In the genomic region with DNA sequence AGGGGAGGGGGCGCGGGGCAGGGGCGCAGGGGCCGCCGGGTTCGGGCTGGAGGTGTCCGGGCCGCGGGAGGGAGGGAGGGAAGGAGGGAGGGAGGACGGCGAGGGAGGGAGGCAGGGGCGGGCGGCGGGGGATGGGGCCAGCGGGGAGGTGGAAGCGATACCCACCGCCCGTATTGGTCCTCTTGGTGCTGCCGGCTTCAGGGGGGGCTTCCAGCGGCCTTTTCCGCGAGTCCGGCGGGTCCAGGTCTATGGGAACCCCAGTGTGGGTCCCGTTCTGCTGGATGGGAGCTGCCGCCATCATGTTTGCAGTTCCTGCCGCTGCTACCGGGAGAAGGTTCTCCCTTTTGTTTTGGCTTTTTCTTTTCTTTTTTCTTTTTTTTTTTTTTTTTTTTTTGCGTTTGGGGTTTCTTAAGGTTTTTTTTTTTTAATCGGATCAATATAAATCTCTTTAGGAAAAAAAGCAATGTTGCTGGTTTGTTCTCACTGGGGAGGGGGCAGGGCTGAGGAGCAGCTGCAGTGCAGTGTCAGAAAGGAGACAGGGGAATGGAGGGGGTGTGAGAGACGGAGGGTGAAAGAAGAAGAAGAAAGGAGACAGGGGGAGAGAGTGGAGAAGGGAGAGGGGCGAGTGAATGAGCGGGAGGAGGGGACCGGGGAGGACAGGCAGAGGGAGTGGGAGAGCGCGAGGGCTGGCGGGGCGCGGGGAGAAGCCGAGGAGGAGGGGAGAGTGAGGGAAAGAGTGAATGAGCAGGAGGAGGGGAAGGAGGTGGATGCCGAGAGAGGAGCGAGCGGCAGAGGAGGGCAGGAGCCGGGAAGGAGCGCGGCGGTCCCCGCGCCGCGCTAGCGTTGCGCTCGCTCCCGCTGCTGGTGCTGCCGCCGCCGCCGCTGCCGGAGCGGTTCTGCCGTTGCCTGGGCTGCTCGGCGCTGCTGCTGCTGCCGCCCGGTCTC, we compare ENCODE assay signal across 8 cellular contexts. TPM values are rescaled to one million over a fixed set of nuclear protein-coding genes. Genes with fewer than 3 reads are reported as not detected.
DNase-seq lines count a peak whose midpoint lies in the region; ATAC-seq, FAIRE-seq and TF ChIP-seq lines count a peak whose summit lies in the region.

NOVA1 (minus strand) TSS at position 898 of the 945 bp plus-strand sequence; CDS start at position 301, 597 bp downstream.

- DNase-seq in DMS53 (lab: John Stamatoyannopoulos, UW) (peak; percentile 39), DMS53 treated with DMSO at 0.1 percent for 48 hours (lab: John Stamatoyannopoulos, UW; ENCODE audit: unreplicated experiment) (no peak), NCI-H2196 treated with DMSO at 0.1 percent for 48 hours (lab: John Stamatoyannopoulos, UW; ENCODE audit: unreplicated experiment) (peak; percentile 46), mammary epithelial cell (no peak), kidney (peak; percentile 77), small intestine (no peak)

- no peaks in the 10 kb centered on the region for H4K20me1 ChIP-seq in mammary epithelial cell (ENCODE audit: insufficient read depth, low read length)

- no peak for TF ChIP-seq CTCF in mammary epithelial cell (conservative IDR thresholded peaks at IDR 0.05 in 1 of 2, IDR thresholded peaks at IDR 0.05 in 1 of 2; ENCODE audit: extremely low read depth in 1 of 2, insufficient read depth in 1 of 2, low read depth in 1 of 2, low read length in 2 of 2)
- no peak for TF ChIP-seq CTCF in kidney (IDR thresholded peaks at IDR 0.05; ENCODE audit: borderline replicate concordance, extremely low read depth, insufficient read depth)

- BruUV-seq in mammary epithelial cell (replicated peaks; lab: Mats Ljungman, UMichigan): no TSS peak

- H3K9ac ChIP-seq in mammary epithelial cell (ENCODE audit: insufficient read depth, low read length) (no peak within 1 kb of the TSS), kidney (ENCODE audit: low read length in 2 of 2) (peak within 1 kb of the TSS; percentile 8 to 36)

- H3K27ac ChIP-seq in mammary epithelial cell (ENCODE audit: insufficient read depth, low read depth, low read length) (no peak within 1 kb of the TSS), kidney (ENCODE audit: low read depth in 2 of 2, low read length in 2 of 2) (peak within 1 kb of the TSS; percentile 71 to 81), small intestine (ENCODE audit: low read depth in 1 of 2, low read length in 1 of 2) (peak within 1 kb of the TSS; percentile 29 to 84)

- peak within 1 kb of the TSS; percentile 74 for H2AFZ ChIP-seq in mammary epithelial cell (ENCODE audit: low read depth, low read length)

- H3K79me2 ChIP-seq in mammary epithelial cell (ENCODE audit: insufficient read depth, low read length): no peaks in the 10 kb centered on the region

- no peaks in the 10 kb centered on the region for H3K9me3 ChIP-seq in mammary epithelial cell (replicated peaks; ENCODE audit: insufficient read depth, low read length)
- H3K9me3 ChIP-seq in kidney (ENCODE audit: control insufficient read depth in 1 of 2, low read length in 2 of 2): no peaks in the 10 kb centered on the region
- no peaks in the 10 kb centered on the region for H3K9me3 ChIP-seq in small intestine (ENCODE audit: control insufficient read depth, low read depth)

- intact Hi-C loops in mammary epithelial cell (cut with micrococcal nuclease) (no loop called here), kidney (cut with DNase I) (no loop called here)

- H3K4me1 ChIP-seq in mammary epithelial cell (ENCODE audit: insufficient read depth, low read length) (no peaks in the 10 kb centered on the region), kidney (ENCODE audit: control insufficient read depth in 1 of 2, insufficient read depth in 1 of 2, low read depth in 1 of 2, low read length in 2 of 2) (no peaks in the 10 kb centered on the region), small intestine (ENCODE audit: control insufficient read depth in 2 of 2, insufficient read depth in 1 of 2, low read depth in 1 of 2, low read length in 1 of 2) (no peaks in the 10 kb centered on the region)

- dilution Hi-C loops in mammary epithelial cell (cut with HindIII; ENCODE audit: low sequenced_read_pairs): no loop called here

- in situ Hi-C loops in mammary epithelial cell (cut with MboI; ENCODE audit: low sequenced_read_pairs in 2 of 2): no loop called here

- FAIRE-seq in kidney (lab: Jason Lieb, UNC): no peak
- no peak for FAIRE-seq in small intestine (lab: Jason Lieb, UNC)

- H3K4me2 ChIP-seq in mammary epithelial cell (ENCODE audit: insufficient read depth, low read depth, low read length): peak within 1 kb of the TSS; percentile 67

- WGBS in mammary epithelial cell (ENCODE audit: low coverage, missing lambda C conversion rate): 17% methylated on average over 3 of the region's 66 CpGs
- WGBS in small intestine, 3 donors: 2 to 7% (median 3%) methylated on average over 47 to 66 of the region's 66 CpGs

- peak within 1 kb of the TSS in 2 of 3 experiments; percentile 6 to 39 for H3K4me3 ChIP-seq in mammary epithelial cell (replicated peaks in 1 of 3; ENCODE audit: insufficient read depth in 1 of 3, low read depth in 2 of 3, low read length in 3 of 3)
- peak within 1 kb of the TSS; percentile 84 to 85 for H3K4me3 ChIP-seq in kidney (ENCODE audit: low read length in 2 of 2)
- peak within 1 kb of the TSS; percentile 41 to 52 for H3K4me3 ChIP-seq in small intestine (ENCODE audit: low read depth in 1 of 2, low read length in 2 of 2)

- ATAC-seq in GM19351 (IDR thresholded peaks at IDR 0.05; ENCODE audit: unreplicated experiment) (no peak), GM19467 (IDR thresholded peaks at IDR 0.05; ENCODE audit: unreplicated experiment) (no peak)

- H3K27me3 ChIP-seq in mammary epithelial cell (ENCODE audit: insufficient read depth, low read length) (peaks cover 11% of the 10 kb centered on the region), small intestine (ENCODE audit: control insufficient read depth in 2 of 2, insufficient read depth in 2 of 2, low read length in 2 of 2) (peaks cover 0 to 3% of the 10 kb centered on the region in 2 donors)

- CTCF ChIA-PET in mammary epithelial cell (lab: Charles Lee; ENCODE audit: low non-redundant PET): no interaction called here

- H3K36me3 ChIP-seq in mammary epithelial cell (ENCODE audit: insufficient read depth, low read length): no peaks in the 10 kb centered on the region
- no peaks in the 10 kb centered on the region for H3K36me3 ChIP-seq in kidney (ENCODE audit: control insufficient read depth in 1 of 2, insufficient read depth in 2 of 2, low read length in 2 of 2)
- no peaks in the 10 kb centered on the region for H3K36me3 ChIP-seq in small intestine (ENCODE audit: control insufficient read depth in 2 of 2, insufficient read depth in 2 of 2, low read length in 2 of 2)

RNA-seq across cellular contexts. Expression of gene NOVA1, which starts in this region (rescaled TPM):
- total RNA-seq in mammary epithelial cell (not detected), kidney (15.0 TPM)
- polyA plus RNA-seq in mammary epithelial cell (not detected), kidney (ENCODE audit: insufficient read depth, low read depth, low replicate concordance) (10.2 TPM), small intestine (1 to 10 TPM in 1 of 3 donors, under 1 TPM in 1, not detected in 1; 0.27 to 1.5 TPM)
- not detected for polyA minus RNA-seq in mammary epithelial cell

Comparison
In these comparisons a context has a peak if more than half of its experiments do, and no peak if none do; other contexts are left out.
1. RNA of gene NOVA1 (total RNA-seq): 15.0 TPM in kidney (single experiment); not detected in mammary epithelial cell; every median in the first group is over 10 times any median in the second.
2. DNase-seq: peak in DMS53 (single experiment), NCI-H2196 treated with DMSO at 0.1 percent for 48 hours (single experiment) and kidney (single experiment); none in DMS53 treated with DMSO at 0.1 percent for 48 hours (single experiment), mammary epithelial cell (single experiment) and small intestine (single experiment).
3. H3K4me3 ChIP-seq: peak in every context shown above with its lines; median percentile 84 in kidney; 46 in small intestine; 22 in mammary epithelial cell.